24 cellular contexts compared by ENCODE assay signal in genomic region chr22:46439111-46439510, GRCh38.
"Had no signal": no experiment of that assay in that cellular context is flagged by ENCODE, and none has a peak within 500 bp of the region (broad histone marks: within the 10 kb centered on the region; RNA-seq: fewer than 3 reads in every experiment).

No MANE protein-coding gene starts in this region.

- DNase-seq: colonic mucosa; cortex of kidney; dermis blood vessel endothelial cell; dorsolateral prefrontal cortex; effector CD4-positive, alpha-beta T cell; effector CD8-positive, alpha-beta T cell; effector memory CD4-positive, alpha-beta T cell; effector memory CD8-positive, alpha-beta T cell; endodermal cell; erythroblast; esophagus squamous epithelium; foreskin fibroblast; foreskin keratinocyte; foreskin melanocyte; glutamatergic neuron; head of caudate nucleus; heart right ventricle had no signal

- H3K4me1 ChIP-seq: colonic mucosa, esophagus muscularis mucosa, gastroesophageal sphincter, heart left ventricle, heart right ventricle had no signal

- H3K9me3 Mint-ChIP-seq: dendritic cell treated with granulocyte-macrophage colony-stimulating factor and Interleukin-4, amounts not matched to agents 40 ng/mL and 50 ng/mL, for 4 days; effector memory CD8-positive, alpha-beta T cell; endodermal cell had no signal

- H3K4me3 Mint-ChIP-seq: dendritic cell treated with granulocyte-macrophage colony-stimulating factor and Interleukin-4, amounts not matched to agents 40 ng/mL and 50 ng/mL, for 4 days; effector memory CD8-positive, alpha-beta T cell; endodermal cell had no signal

- H3K4me3 ChIP-seq: colonic mucosa, coronary artery, dorsolateral prefrontal cortex, esophagus muscularis mucosa, esophagus squamous epithelium, gastroesophageal sphincter, heart left ventricle, heart right ventricle had no signal

- H3K27ac Mint-ChIP-seq: dendritic cell treated with granulocyte-macrophage colony-stimulating factor and Interleukin-4, amounts not matched to agents 40 ng/mL and 50 ng/mL, for 4 days; effector memory CD8-positive, alpha-beta T cell had no signal

- H3K9me3 ChIP-seq: colonic mucosa, esophagus muscularis mucosa, esophagus squamous epithelium, gastroesophageal sphincter, heart left ventricle, heart right ventricle had no signal

- H3K27ac ChIP-seq: colonic mucosa, coronary artery, dorsolateral prefrontal cortex, epithelial cell of prostate, esophagus muscularis mucosa, foreskin keratinocyte, gastroesophageal sphincter, heart left ventricle, heart right ventricle had no signal

- ATAC-seq: effector memory CD8-positive, alpha-beta T cell; esophagus mucosa; foreskin keratinocyte; gastroesophageal sphincter; heart left ventricle; heart right ventricle had no signal

- H3K27me3 ChIP-seq: colonic mucosa, esophagus muscularis mucosa, esophagus squamous epithelium, foreskin keratinocyte, gastroesophageal sphincter, heart left ventricle, heart right ventricle had no signal

- H3K36me3 ChIP-seq: colonic mucosa, gastroesophageal sphincter, heart left ventricle, heart right ventricle had no signal
